Comparison of ENCODE assay signal across 20 cellular contexts in the genomic region with DNA sequence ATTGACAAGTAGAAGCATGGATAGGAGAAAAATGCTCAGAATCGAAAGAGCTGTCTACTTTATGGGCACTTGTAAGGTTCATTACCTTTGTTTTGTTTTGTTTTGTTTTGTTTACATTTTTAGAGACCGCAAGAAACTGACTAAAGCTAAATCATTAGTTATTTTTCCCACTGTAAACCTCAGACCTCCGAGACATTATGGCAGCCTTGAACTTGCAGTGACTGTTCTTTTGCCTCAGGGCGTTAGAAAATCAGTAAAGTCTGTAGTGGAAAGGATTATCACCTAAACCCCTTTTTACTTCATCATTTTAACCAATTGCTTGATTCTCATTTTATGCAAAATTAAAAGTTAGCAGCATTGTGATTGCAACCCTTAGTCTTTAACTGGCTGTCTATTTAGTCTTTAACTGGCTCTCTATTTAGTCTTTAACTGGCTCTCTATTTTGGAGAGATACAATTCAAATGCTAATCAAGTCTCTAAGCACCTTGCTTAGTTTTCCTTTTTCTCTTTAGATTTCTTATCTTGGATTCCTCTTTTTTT.
"Had no signal": no experiment of that assay in that cellular context is flagged by ENCODE, and none has a peak within 500 bp of the region (broad histone marks: within the 10 kb centered on the region; RNA-seq: fewer than 3 reads in every experiment).

No MANE protein-coding gene starts in this region.

- H3K4me3 ChIP-seq: body of pancreas, MG63, SJCRH30 had no signal

- H3K27ac ChIP-seq: body of pancreas, KMS-11, SJCRH30 had no signal

- H3K36me3 ChIP-seq: MG63, SJCRH30 had no signal

- H3K4me1 ChIP-seq: body of pancreas, SJCRH30 had no signal

- H3K9me3 ChIP-seq: body of pancreas, MG63, SJCRH30, SK-N-SH had no signal

- H3K4me2 ChIP-seq: KMS-11, SK-N-SH had no signal

- DNase-seq: activated B cell treated with CpG ODN at 0.5 μM for 24 hours; activated CD4-positive, alpha-beta memory T cell treated with anti-CD3 and anti-CD28 coated beads for 36 hours; activated CD4-positive, alpha-beta T cell treated with anti-CD3 and anti-CD28 coated beads for 1 hour; activated CD4-positive, alpha-beta T cell treated with anti-CD3 and anti-CD28 coated beads, Interleukin-2, amount 10 ng/mL, durations not matched to agents 7 days and 5 days; activated CD8-positive, alpha-beta memory T cell treated with anti-CD3 and anti-CD28 coated beads for 24 hours; activated naive CD4-positive, alpha-beta T cell; activated T-cell treated with anti-CD3 and anti-CD28 coated beads, Interleukin-2, amount 50 U/mL, for 4 hours; aorta; body of pancreas; central memory CD4-positive, alpha-beta T cell; MG63; NCI-H1930; NCI-H2171; NCI-H2227 treated with DMSO at 0.1 percent for 48 hours; NCI-H446 treated with DMSO at 0.1 percent for 48 hours; NCI-H524 treated with DMSO at 0.1 percent for 48 hours; NCI-H774; SJCRH30; SK-N-SH had no signal

- H3K9ac ChIP-seq: KMS-11, SK-N-SH had no signal

- H3K27me3 ChIP-seq: body of pancreas, MG63, SJCRH30 had no signal
